ENCODE assay signal across 27 cellular contexts in genomic region chr17:60615108-60615507, GRCh38.
"Had no signal": no experiment of that assay in that cellular context is flagged by ENCODE, and none has a peak within 500 bp of the region (broad histone marks: within the 10 kb centered on the region; RNA-seq: fewer than 3 reads in every experiment).

No MANE protein-coding gene starts in this region.

- H3K4me3 Mint-ChIP-seq: stimulated activated effector memory CD8-positive, alpha-beta T cell treated with anti-CD3 and anti-CD28 coated beads, Interleukin-12 subunit alpha, Interleukin-12 subunit beta, amount 100 ng/mL, for 72 hours; stimulated activated memory B cell treated with anti-CD40 and anti-IgM and Interleukin-4, amounts not matched to agents 10 μg/mL and 1 μg/mL and 100 μg/mL, for 72 hours; stimulated activated naive B cell treated with anti-CD40 and anti-IgM and Interleukin-4, amounts not matched to agents 10 μg/mL and 1 μg/mL and 100 μg/mL, for 72 hours; stimulated activated naive CD8-positive, alpha-beta T cell treated with anti-CD3 and anti-CD28 coated beads, Interleukin-15, amount 100 ng/mL, for 72 hours; stimulated activated naive CD8-positive, alpha-beta T cell treated with anti-CD3 and anti-CD28 coated beads, Interleukin-15, Interleukin-2, amounts not matched to agents 100 ng/mL and 50 ng/mL, for 24 hours; type B pancreatic cell had no signal

- H3K9me3 Mint-ChIP-seq: stimulated activated effector memory CD8-positive, alpha-beta T cell treated with anti-CD3 and anti-CD28 coated beads, Interleukin-12 subunit alpha, Interleukin-12 subunit beta, amount 100 ng/mL, for 72 hours; stimulated activated memory B cell treated with anti-CD40 and anti-IgM and Interleukin-4, amounts not matched to agents 10 μg/mL and 1 μg/mL and 100 μg/mL, for 72 hours; stimulated activated naive B cell treated with anti-CD40 and anti-IgM and Interleukin-4, amounts not matched to agents 10 μg/mL and 1 μg/mL and 100 μg/mL, for 72 hours; stimulated activated naive CD8-positive, alpha-beta T cell treated with anti-CD3 and anti-CD28 coated beads, Interleukin-15, amount 100 ng/mL, for 72 hours; stimulated activated naive CD8-positive, alpha-beta T cell treated with anti-CD3 and anti-CD28 coated beads, Interleukin-15, Interleukin-2, amounts not matched to agents 100 ng/mL and 50 ng/mL, for 24 hours; type B pancreatic cell had no signal

- ATAC-seq: stimulated activated effector memory CD8-positive, alpha-beta T cell treated with anti-CD3 and anti-CD28 coated beads, Interleukin-12 subunit alpha, Interleukin-12 subunit beta, amount 100 ng/mL, for 72 hours; stimulated activated memory B cell treated with anti-CD40 and anti-IgM and Interleukin-4, amounts not matched to agents 10 μg/mL and 1 μg/mL and 100 μg/mL, for 72 hours; stimulated activated naive B cell treated with anti-CD40 and anti-IgM and Interleukin-4, amounts not matched to agents 10 μg/mL and 1 μg/mL and 100 μg/mL, for 72 hours; stimulated activated naive CD8-positive, alpha-beta T cell treated with anti-CD3 and anti-CD28 coated beads, Interleukin-15, amount 100 ng/mL, for 72 hours; stimulated activated naive CD8-positive, alpha-beta T cell treated with anti-CD3 and anti-CD28 coated beads, Interleukin-15, Interleukin-2, amounts not matched to agents 100 U/mL and 50 U/mL, for 24 hours; upper lobe of right lung had no signal

- H3K36me3 ChIP-seq: suprapubic skin, thyroid gland, tibial artery, transverse colon, upper lobe of right lung, uterus, vagina had no signal

- H3K27ac Mint-ChIP-seq: stimulated activated effector memory CD8-positive, alpha-beta T cell treated with anti-CD3 and anti-CD28 coated beads, Interleukin-12 subunit alpha, Interleukin-12 subunit beta, amount 100 ng/mL, for 72 hours; stimulated activated memory B cell treated with anti-CD40 and anti-IgM and Interleukin-4, amounts not matched to agents 10 μg/mL and 1 μg/mL and 100 μg/mL, for 72 hours; stimulated activated naive B cell treated with anti-CD40 and anti-IgM and Interleukin-4, amounts not matched to agents 10 μg/mL and 1 μg/mL and 100 μg/mL, for 72 hours; stimulated activated naive CD8-positive, alpha-beta T cell treated with anti-CD3 and anti-CD28 coated beads, Interleukin-15, Interleukin-2, amounts not matched to agents 100 ng/mL and 50 ng/mL, for 24 hours; type B pancreatic cell had no signal

- H3K27me3 ChIP-seq: stomach, suprapubic skin, testis, thyroid gland, tibial artery, tibial nerve, transverse colon, upper lobe of left lung, upper lobe of right lung, uterus, vagina had no signal

- H3K27me3 Mint-ChIP-seq: stimulated activated memory B cell treated with anti-CD40 and anti-IgM and Interleukin-4, amounts not matched to agents 10 μg/mL and 1 μg/mL and 100 μg/mL, for 72 hours; stimulated activated naive B cell treated with anti-CD40 and anti-IgM and Interleukin-4, amounts not matched to agents 10 μg/mL and 1 μg/mL and 100 μg/mL, for 72 hours; stimulated activated naive CD8-positive, alpha-beta T cell treated with anti-CD3 and anti-CD28 coated beads, Interleukin-15, amount 100 ng/mL, for 72 hours; stimulated activated naive CD8-positive, alpha-beta T cell treated with anti-CD3 and anti-CD28 coated beads, Interleukin-15, Interleukin-2, amounts not matched to agents 100 ng/mL and 50 ng/mL, for 24 hours; type B pancreatic cell had no signal

- H3K4me1 ChIP-seq: testis, uterus had no signal

- DNase-seq: stimulated activated CD4-positive, alpha-beta T cell treated with anti-CD3 and anti-CD28 coated beads, Interleukin-2, amount 100 ng/mL, for 48 hours; stimulated activated CD4-positive, alpha-beta T cell treated with anti-CD3 and anti-CD28 coated beads, Interleukin-4, amount 100 ng/mL, for 1 hour; stimulated activated CD4-positive, alpha-beta T cell treated with anti-CD3 and anti-CD28 coated beads, Interleukin-4, amount 100 ng/mL, for 24 hours; stimulated activated CD4-positive, alpha-beta T cell treated with anti-CD3 and anti-CD28 coated beads, Interleukin-4, amount 100 ng/mL, for 4 hours; stimulated activated CD8-positive, alpha-beta memory T cell treated with anti-CD3 and anti-CD28 coated beads, Interleukin-4, amount 100 ng/mL, for 48 hours; stimulated activated naive B cell treated with anti-CD40 and anti-IgM and Interleukin-4, amounts not matched to agents 10 μg/mL and 1 μg/mL and 100 μg/mL, for 72 hours; stimulated activated naive CD4-positive, alpha-beta T cell; stimulated activated naive CD4-positive, alpha-beta T cell treated with Interleukin-2 at 50 U/mL for 16 hours; stimulated activated naive CD8-positive, alpha-beta T cell treated with anti-CD3 and anti-CD28 coated beads, Interleukin-15, amount 100 ng/mL, for 72 hours; stimulated activated naive CD8-positive, alpha-beta T cell treated with anti-CD3 and anti-CD28 coated beads, Interleukin-15, Interleukin-2, amounts not matched to agents 100 U/mL and 50 U/mL, for 24 hours; stomach; testis; thyroid gland; tibial artery; transverse colon; trophoblast cell; upper lobe of left lung; upper lobe of right lung; uterus had no signal

- H3K9me3 ChIP-seq: stomach, suprapubic skin, testis, thoracic aorta, thyroid gland, tibial artery, tibial nerve, transverse colon, upper lobe of left lung, upper lobe of right lung, uterus, vagina had no signal

- H3K27ac ChIP-seq: stomach, suprapubic skin, testis, thoracic aorta, thyroid gland, tibial artery, tibial nerve, transverse colon, upper lobe of left lung, upper lobe of right lung, uterus, vagina had no signal

- H3K4me3 ChIP-seq: stomach, suprapubic skin, thoracic aorta, thyroid gland, tibial artery, tibial nerve, transverse colon, upper lobe of left lung, upper lobe of right lung, uterus, vagina had no signal
